In genomic region chr17:21287703-21288449, GRCh38 we compare ENCODE assay signal across 8 cellular contexts. TPM values are rescaled to one million over a fixed set of nuclear protein-coding genes. Genes with fewer than 3 reads are reported as not detected.
DNase-seq lines count a peak whose midpoint lies in the region; ATAC-seq and TF ChIP-seq lines count a peak whose summit lies in the region.

No MANE protein-coding gene starts in this region.

- peak; percentile 27 for ATAC-seq in HG02623 (IDR thresholded peaks at IDR 0.05; ENCODE audit: unreplicated experiment)
- ATAC-seq in HG03095 (IDR thresholded peaks at IDR 0.05; ENCODE audit: unreplicated experiment), result no peak

- H3K4me1 ChIP-seq in mesodermal cell (ENCODE audit: control insufficient read depth, insufficient read depth, low read length, poor library complexity, severe bottlenecking), result peaks cover 38% of the 10 kb centered on the region

- peaks cover 8% of the 10 kb centered on the region for H3K27me3 Mint-ChIP-seq in dendritic cell treated with granulocyte-macrophage colony-stimulating factor and Interleukin-4, amounts not matched to agents 40 ng/mL and 50 ng/mL, for 4 days

- no peaks in the 10 kb centered on the region for H3K27me3 ChIP-seq in GM06990 (replicated peaks; ENCODE audit: control insufficient read depth, insufficient read depth, low read length)

- no peaks in the 10 kb centered on the region for H3K9me3 ChIP-seq in mesodermal cell (ENCODE audit: control insufficient read depth, low read length)

- H3K36me3 ChIP-seq in GM06990 (ENCODE audit: control insufficient read depth, insufficient read depth, low read length) (peaks cover 6% of the 10 kb centered on the region), mesodermal cell (ENCODE audit: control insufficient read depth, insufficient read depth, low read length) (peaks cover 8% of the 10 kb centered on the region)

- H3K27ac ChIP-seq in mesodermal cell (ENCODE audit: low read depth, low read length, severe bottlenecking), result peak overlapping the region; percentile 10

- TF ChIP-seq CTCF in GM06990 (IDR thresholded peaks at IDR 0.05; ENCODE audit: insufficient read depth, low read length, poor library complexity, severe bottlenecking), result no peak

- intact Hi-C loops in dendritic cell treated with granulocyte-macrophage colony-stimulating factor and Interleukin-4, amounts not matched to agents 40 ng/mL and 50 ng/mL, for 4 days (cut with micrococcal nuclease), result loop anchor here (5.0 kb wide), 1 partner anchor 76 kb away; the partner anchor contains the start of gene TMEM11

- peaks cover 51% of the 10 kb centered on the region for H3K36me3 Mint-ChIP-seq in dendritic cell treated with granulocyte-macrophage colony-stimulating factor and Interleukin-4, amounts not matched to agents 40 ng/mL and 50 ng/mL, for 4 days (ENCODE audit: low read depth)

- DNase-seq in GM06990 (ENCODE audit: extremely low read depth, insufficient read length) (peak; percentile 86), NCI-H2171 treated with DMSO at 0.1 percent for 48 hours (lab: John Stamatoyannopoulos, UW) (peak; percentile 77)
- peak; percentile 95 for DNase-seq in activated CD4-positive, alpha-beta T cell treated with anti-CD3 and anti-CD28 coated beads, Interleukin-2, amount 50 U/mL, for 1 hour
- peak; percentile 91 to 95 for DNase-seq in stimulated activated CD8-positive, alpha-beta memory T cell treated with anti-CD3 and anti-CD28 coated beads, Interleukin-4, amount 100 ng/mL, for 1 hour (ENCODE audit: low read depth in 2 of 2, low spot score in 1 of 2)

- H3K4me3 ChIP-seq in GM06990 (replicated peaks; ENCODE audit: low read depth, low read length) (peak overlapping the region; percentile 89), mesodermal cell (ENCODE audit: extremely low read depth, insufficient read depth, low read length, poor library complexity, severe bottlenecking) (peak overlapping the region; percentile 2)

- H3K9me3 Mint-ChIP-seq in dendritic cell treated with granulocyte-macrophage colony-stimulating factor and Interleukin-4, amounts not matched to agents 40 ng/mL and 50 ng/mL, for 4 days, result no peaks in the 10 kb centered on the region

- peak overlapping the region; percentile 91 for H3K4me3 Mint-ChIP-seq in dendritic cell treated with granulocyte-macrophage colony-stimulating factor and Interleukin-4, amounts not matched to agents 40 ng/mL and 50 ng/mL, for 4 days

- H3K4me1 Mint-ChIP-seq in dendritic cell treated with granulocyte-macrophage colony-stimulating factor and Interleukin-4, amounts not matched to agents 40 ng/mL and 50 ng/mL, for 4 days (ENCODE audit: low read depth), result peaks cover 63% of the 10 kb centered on the region

- whole genome bisulfite sequencing in mesodermal cell (ENCODE audit: insufficient coverage in 2 of 2), 2 experiments, result 86 to 90% methylated on average over 17 to 18 of the region's 18 CpGs

- H3K27ac Mint-ChIP-seq in dendritic cell treated with granulocyte-macrophage colony-stimulating factor and Interleukin-4, amounts not matched to agents 40 ng/mL and 50 ng/mL, for 4 days, result peak overlapping the region; percentile 98

RNA-seq across cellular contexts. Expression of gene MAP2K3, which starts 3.4 kb away (rescaled TPM):
- 30.0 TPM for polyA plus RNA-seq in mesodermal cell (2013, experiment 1 of 2)
- 25.6 TPM for polyA plus RNA-seq in mesodermal cell (2013, experiment 2 of 2)

RNA-seq across cellular contexts. Expression of gene NATD1, which starts 34.7 kb away (rescaled TPM):
- 11.2 TPM for polyA plus RNA-seq in mesodermal cell (2013, experiment 1 of 2)
- polyA plus RNA-seq in mesodermal cell (2013, experiment 2 of 2), result 9.6 TPM
